ENCODE assay signal across 12 cellular contexts in the genomic region with DNA sequence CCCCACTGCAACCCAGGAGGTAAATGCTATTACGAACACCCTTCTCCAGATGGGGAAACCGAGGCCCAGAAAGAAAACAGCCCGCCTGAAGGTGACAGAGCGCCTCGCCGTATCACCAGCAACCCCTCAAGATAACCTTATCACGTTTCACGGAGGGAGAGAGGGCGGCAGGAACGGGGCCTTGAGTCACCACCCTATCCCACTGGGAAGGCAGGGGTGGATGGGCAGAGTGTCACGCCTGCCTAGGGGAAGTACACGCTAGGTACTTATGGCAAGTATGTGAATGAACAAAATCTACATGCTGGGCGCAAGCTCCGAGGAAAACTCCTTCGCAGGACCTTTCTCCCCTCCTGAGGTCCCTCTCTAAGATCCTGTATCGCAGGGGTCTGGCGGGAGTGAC. TPM values are rescaled to one million over a fixed set of nuclear protein-coding genes. Genes with fewer than 3 reads are reported as not detected.
A peak's percentile ranks its signal among the peaks of the same experiment; 100 is the strongest.
DNase-seq lines count a peak whose midpoint lies in the region; ATAC-seq and TF ChIP-seq lines count a peak whose summit lies in the region.
"Had no signal": no experiment of that assay in that cellular context is flagged by ENCODE, and none has a peak within 500 bp of the region (broad histone marks: within the 10 kb centered on the region; RNA-seq: fewer than 3 reads in every experiment).

No MANE protein-coding gene starts in this region.

- H3K4me1 ChIP-seq in Panc1 (ENCODE audit: control insufficient read depth, insufficient read depth, low read length) (peaks cover 98% of the 10 kb centered on the region), neuronal stem cell (ENCODE audit: control insufficient read depth in 2 of 2, insufficient read depth in 1 of 2, low read depth in 1 of 2, low read length in 2 of 2) (peaks cover 16 to 22% of the 10 kb centered on the region in 2 donors), transverse colon (peaks cover 42 to 78% (median 57%) of the 10 kb centered on the region in 4 donors)

- no peak overlapping the region for H4K91ac ChIP-seq in neuronal stem cell (ENCODE audit: low read depth, low read length, poor library complexity)

- H3K18ac ChIP-seq in neuronal stem cell (ENCODE audit: low read length), result peak overlapping the region; percentile 6

- peak overlapping the region; percentile 98 for H3K27ac ChIP-seq in Panc1 (ENCODE audit: low read length)
- H3K27ac ChIP-seq in neuronal stem cell (replicated peaks; ENCODE audit: low read length), result no peak overlapping the region
- H3K27ac ChIP-seq in transverse colon, result peak overlapping the region; percentile 68 to 77 (median 74)

- H3K36me3 ChIP-seq in Panc1 (ENCODE audit: control insufficient read depth, insufficient read depth, low read length), result no peaks in the 10 kb centered on the region
- H3K36me3 ChIP-seq in neuronal stem cell (replicated peaks in 1 of 2; ENCODE audit: control insufficient read depth in 2 of 2, insufficient read depth in 2 of 2, low read length in 2 of 2), result no peaks in the 10 kb centered on the region
- H3K36me3 ChIP-seq in transverse colon, result no peaks in the 10 kb centered on the region

- no peaks in the 10 kb centered on the region for H3K27me3 Mint-ChIP-seq in dendritic cell treated with granulocyte-macrophage colony-stimulating factor and Interleukin-4, amounts not matched to agents 40 ng/mL and 50 ng/mL, for 4 days
- H3K27me3 Mint-ChIP-seq: activated naive CD4-positive, alpha-beta T cell treated with anti-CD3 and anti-CD28 coated beads, Interleukin-2, amount 50 U/mL, for 24 hours had no signal

- peak overlapping the region; percentile 78 for H3K4me3 Mint-ChIP-seq in dendritic cell treated with granulocyte-macrophage colony-stimulating factor and Interleukin-4, amounts not matched to agents 40 ng/mL and 50 ng/mL, for 4 days
- H3K4me3 Mint-ChIP-seq: activated naive CD4-positive, alpha-beta T cell treated with anti-CD3 and anti-CD28 coated beads, Interleukin-2, amount 50 U/mL, for 24 hours; T-helper 2 cell treated with Interferon-gamma antibody and Interleukin-4, amounts not matched to agents 5 μg/mL and 100 μg/mL, for 36 hours had no signal

- no peaks in the 10 kb centered on the region for H3K9me3 Mint-ChIP-seq in dendritic cell treated with granulocyte-macrophage colony-stimulating factor and Interleukin-4, amounts not matched to agents 40 ng/mL and 50 ng/mL, for 4 days
- H3K9me3 Mint-ChIP-seq: activated naive CD4-positive, alpha-beta T cell treated with anti-CD3 and anti-CD28 coated beads, Interleukin-2, amount 50 U/mL, for 24 hours; HFFc6; T-helper 2 cell treated with Interferon-gamma antibody and Interleukin-4, amounts not matched to agents 5 μg/mL and 100 μg/mL, for 36 hours had no signal

- H3K9me3 ChIP-seq in Panc1 (ENCODE audit: control insufficient read depth, insufficient read depth, low read depth, low read length) (no peaks in the 10 kb centered on the region), neuronal stem cell (replicated peaks in 1 of 2; ENCODE audit: control insufficient read depth in 2 of 2, insufficient read depth in 1 of 2, low read depth in 1 of 2, low read length in 2 of 2) (no peaks in the 10 kb centered on the region), transverse colon (no peaks in the 10 kb centered on the region)

- no peak overlapping the region for H2BK5ac ChIP-seq in neuronal stem cell (ENCODE audit: low read length)

- no peak overlapping the region for H2BK12ac ChIP-seq in neuronal stem cell (ENCODE audit: low read length)

- H3K4me3 ChIP-seq in Panc1 (ENCODE audit: low read depth in 2 of 2, low read length in 2 of 2) (no peak overlapping the region), neuronal stem cell (ENCODE audit: low read length in 2 of 2) (no peak overlapping the region), transverse colon (no peak overlapping the region)

- no peak overlapping the region for H3K4ac ChIP-seq in neuronal stem cell (ENCODE audit: low read length)

- no peak for TF ChIP-seq EP300 in transverse colon (IDR thresholded peaks at IDR 0.05; ENCODE audit: low read depth)

- CTCF ChIA-PET in Panc1 (lab: Charles Lee), result no interaction called here

- no peak overlapping the region for H2BK120ac ChIP-seq in neuronal stem cell (ENCODE audit: low read depth, low read length)

- H2BK15ac ChIP-seq in neuronal stem cell (ENCODE audit: low read length), result no peak overlapping the region

- H3K27me3 ChIP-seq in Panc1 (ENCODE audit: control insufficient read depth, insufficient read depth, low read length) (no peaks in the 10 kb centered on the region), neuronal stem cell (ENCODE audit: control insufficient read depth in 3 of 3, insufficient read depth in 3 of 3, low read depth in 1 of 3, low read length in 3 of 3) (no peaks in the 10 kb centered on the region), transverse colon (no peaks in the 10 kb centered on the region)

- in situ Hi-C loops in Panc1 (cut with HindIII; ENCODE audit: low pct_unique_long_range_greater_than_20kb, low sequenced_read_pairs) (no loop called here), transverse colon (cut with MboI; ENCODE audit: low pct_ligation_motif_present in 1 of 4, low pct_unique_long_range_greater_than_20kb in 1 of 4, low sequenced_read_pairs in 3 of 4) (no loop called here)

- ATAC-seq in Panc1 (no peak), GM19035 (IDR thresholded peaks at IDR 0.05; ENCODE audit: unreplicated experiment) (no peak), left colon (no peak), HG03439 (IDR thresholded peaks at IDR 0.05; ENCODE audit: unreplicated experiment) (no peak)

- H2AK5ac ChIP-seq in neuronal stem cell (ENCODE audit: low read depth, low read length), result peak overlapping the region; percentile 24

- H3K14ac ChIP-seq in neuronal stem cell (ENCODE audit: low read length), result no peak overlapping the region

- BruUV-seq in Panc1 (replicated peaks; lab: Mats Ljungman, UMichigan), result no TSS peak

- H3K27ac Mint-ChIP-seq in dendritic cell treated with granulocyte-macrophage colony-stimulating factor and Interleukin-4, amounts not matched to agents 40 ng/mL and 50 ng/mL, for 4 days, result peak overlapping the region; percentile 98
- H3K27ac Mint-ChIP-seq: activated naive CD4-positive, alpha-beta T cell treated with anti-CD3 and anti-CD28 coated beads, Interleukin-2, amount 50 U/mL, for 24 hours; T-helper 2 cell treated with Interferon-gamma antibody and Interleukin-4, amounts not matched to agents 5 μg/mL and 100 μg/mL, for 36 hours had no signal

- POLR2A ChIA-PET in Panc1 (lab: Charles Lee), result no interaction called here

- no CpG with 5 or more reads among the region's 17 CpGs for WGBS in neuronal stem cell (ENCODE audit: extremely low coverage in 2 of 2, insufficient read length in 2 of 2, insufficient replicate concordance in 1 of 2), 2 donors
- 20 to 90% methylated on average over 1 to 17 of the region's 17 CpGs for WGBS in transverse colon (ENCODE audit: low coverage in 1 of 2), 2 donors

- TF ChIP-seq CTCF in Panc1 (IDR thresholded peaks at IDR 0.05), result no peak
- TF ChIP-seq CTCF in transverse colon (IDR thresholded peaks at IDR 0.05), result no peak

- intact Hi-C loops in Panc1 (cut with micrococcal nuclease; ENCODE audit: unreplicated experiment) (no loop called here), transverse colon (cut with DNase I; ENCODE audit: low total_unique reads) (loop anchor here (5.0 kb wide), 1 partner anchor 32 kb away; no protein-coding TSS in a partner anchor), left colon (cut with DNase I, micrococcal nuclease) (no loop called here)
- intact Hi-C loops in dendritic cell treated with granulocyte-macrophage colony-stimulating factor and Interleukin-4, amounts not matched to agents 40 ng/mL and 50 ng/mL, for 4 days (cut with micrococcal nuclease), result loop anchor here (1.0 to 5.0 kb wide), 5 partner anchors 18 to 157 kb away; a partner anchor contains a TSS

- no peak overlapping the region for H3K4me2 ChIP-seq in neuronal stem cell (ENCODE audit: insufficient read depth, low read length, poor library complexity, severe bottlenecking)

- no peak overlapping the region for H3K9ac ChIP-seq in neuronal stem cell (ENCODE audit: low read depth, low read length, poor library complexity)

- H2AFZ ChIP-seq in neuronal stem cell (ENCODE audit: low read length), result no peak overlapping the region

- no peak for TF ChIP-seq POLR2A in transverse colon (IDR thresholded peaks at IDR 0.05)

- peaks cover 100% of the 10 kb centered on the region for H3K4me1 Mint-ChIP-seq in dendritic cell treated with granulocyte-macrophage colony-stimulating factor and Interleukin-4, amounts not matched to agents 40 ng/mL and 50 ng/mL, for 4 days (ENCODE audit: low read depth)

- no peak overlapping the region for H4K8ac ChIP-seq in neuronal stem cell (ENCODE audit: low read depth, low read length)

- peaks cover 29% of the 10 kb centered on the region for H3K79me1 ChIP-seq in neuronal stem cell (ENCODE audit: low read depth, low read length)

- H3K23ac ChIP-seq in neuronal stem cell (ENCODE audit: low read depth, low read length, poor library complexity), result no peak overlapping the region

- DNase-seq in Panc1 (ENCODE audit: low read depth, low spot score), result no peak
- no peak for DNase-seq in neuronal stem cell (ENCODE audit: low spot score)
- no peak for DNase-seq in transverse colon
- DNase-seq in left colon, result no peak
- DNase-seq: effector memory CD4-positive, alpha-beta T cell; NCI-H187 treated with DMSO at 0.1 percent for 48 hours had no signal

- H3K36me3 Mint-ChIP-seq in dendritic cell treated with granulocyte-macrophage colony-stimulating factor and Interleukin-4, amounts not matched to agents 40 ng/mL and 50 ng/mL, for 4 days (ENCODE audit: low read depth), result peaks cover 49% of the 10 kb centered on the region

RNA-seq across cellular contexts. Expression of a gene that starts 17.8 kb away (rescaled TPM):
- total RNA-seq in Panc1 (2021; ENCODE audit: unreplicated experiment) (461 TPM), transverse colon (100 to 1,000 TPM in 2 of 4 donors, 10 to 100 TPM in 2; 72.1 to 460 (median 119) TPM), left colon (100 to 1,000 TPM; 134 to 153 TPM)
- polyA plus RNA-seq in Panc1 (2012; ENCODE audit: insufficient read length), result 441 TPM
- polyA plus RNA-seq in neuronal stem cell (2013, experiment 1 of 2), result 80.7 TPM
- 80.2 TPM for polyA plus RNA-seq in neuronal stem cell (2013, experiment 2 of 2)

Comparison
In these comparisons a context has a peak if more than half of its experiments do, and no peak if none do; other contexts are left out.
1. intact Hi-C loops: an anchor here in dendritic cell treated with granulocyte-macrophage colony-stimulating factor and Interleukin-4, amounts not matched to agents 40 ng/mL and 50 ng/mL, for 4 days (1.0 to 5.0 kb wide) and transverse colon (5.0 kb wide); none called in Panc1 and left colon.